1 cellular context compared by ENCODE assay signal in genomic region chr1:183632964-183633363, GRCh38.
TF ChIP-seq lines count a peak whose summit lies in the region.

No MANE protein-coding gene starts in this region.

TF ChIP-seq in H1, 55 proteins besides CTCF, POLR2A, EP300 and RAD21:
- TF ChIP-seq, protein P1, sequence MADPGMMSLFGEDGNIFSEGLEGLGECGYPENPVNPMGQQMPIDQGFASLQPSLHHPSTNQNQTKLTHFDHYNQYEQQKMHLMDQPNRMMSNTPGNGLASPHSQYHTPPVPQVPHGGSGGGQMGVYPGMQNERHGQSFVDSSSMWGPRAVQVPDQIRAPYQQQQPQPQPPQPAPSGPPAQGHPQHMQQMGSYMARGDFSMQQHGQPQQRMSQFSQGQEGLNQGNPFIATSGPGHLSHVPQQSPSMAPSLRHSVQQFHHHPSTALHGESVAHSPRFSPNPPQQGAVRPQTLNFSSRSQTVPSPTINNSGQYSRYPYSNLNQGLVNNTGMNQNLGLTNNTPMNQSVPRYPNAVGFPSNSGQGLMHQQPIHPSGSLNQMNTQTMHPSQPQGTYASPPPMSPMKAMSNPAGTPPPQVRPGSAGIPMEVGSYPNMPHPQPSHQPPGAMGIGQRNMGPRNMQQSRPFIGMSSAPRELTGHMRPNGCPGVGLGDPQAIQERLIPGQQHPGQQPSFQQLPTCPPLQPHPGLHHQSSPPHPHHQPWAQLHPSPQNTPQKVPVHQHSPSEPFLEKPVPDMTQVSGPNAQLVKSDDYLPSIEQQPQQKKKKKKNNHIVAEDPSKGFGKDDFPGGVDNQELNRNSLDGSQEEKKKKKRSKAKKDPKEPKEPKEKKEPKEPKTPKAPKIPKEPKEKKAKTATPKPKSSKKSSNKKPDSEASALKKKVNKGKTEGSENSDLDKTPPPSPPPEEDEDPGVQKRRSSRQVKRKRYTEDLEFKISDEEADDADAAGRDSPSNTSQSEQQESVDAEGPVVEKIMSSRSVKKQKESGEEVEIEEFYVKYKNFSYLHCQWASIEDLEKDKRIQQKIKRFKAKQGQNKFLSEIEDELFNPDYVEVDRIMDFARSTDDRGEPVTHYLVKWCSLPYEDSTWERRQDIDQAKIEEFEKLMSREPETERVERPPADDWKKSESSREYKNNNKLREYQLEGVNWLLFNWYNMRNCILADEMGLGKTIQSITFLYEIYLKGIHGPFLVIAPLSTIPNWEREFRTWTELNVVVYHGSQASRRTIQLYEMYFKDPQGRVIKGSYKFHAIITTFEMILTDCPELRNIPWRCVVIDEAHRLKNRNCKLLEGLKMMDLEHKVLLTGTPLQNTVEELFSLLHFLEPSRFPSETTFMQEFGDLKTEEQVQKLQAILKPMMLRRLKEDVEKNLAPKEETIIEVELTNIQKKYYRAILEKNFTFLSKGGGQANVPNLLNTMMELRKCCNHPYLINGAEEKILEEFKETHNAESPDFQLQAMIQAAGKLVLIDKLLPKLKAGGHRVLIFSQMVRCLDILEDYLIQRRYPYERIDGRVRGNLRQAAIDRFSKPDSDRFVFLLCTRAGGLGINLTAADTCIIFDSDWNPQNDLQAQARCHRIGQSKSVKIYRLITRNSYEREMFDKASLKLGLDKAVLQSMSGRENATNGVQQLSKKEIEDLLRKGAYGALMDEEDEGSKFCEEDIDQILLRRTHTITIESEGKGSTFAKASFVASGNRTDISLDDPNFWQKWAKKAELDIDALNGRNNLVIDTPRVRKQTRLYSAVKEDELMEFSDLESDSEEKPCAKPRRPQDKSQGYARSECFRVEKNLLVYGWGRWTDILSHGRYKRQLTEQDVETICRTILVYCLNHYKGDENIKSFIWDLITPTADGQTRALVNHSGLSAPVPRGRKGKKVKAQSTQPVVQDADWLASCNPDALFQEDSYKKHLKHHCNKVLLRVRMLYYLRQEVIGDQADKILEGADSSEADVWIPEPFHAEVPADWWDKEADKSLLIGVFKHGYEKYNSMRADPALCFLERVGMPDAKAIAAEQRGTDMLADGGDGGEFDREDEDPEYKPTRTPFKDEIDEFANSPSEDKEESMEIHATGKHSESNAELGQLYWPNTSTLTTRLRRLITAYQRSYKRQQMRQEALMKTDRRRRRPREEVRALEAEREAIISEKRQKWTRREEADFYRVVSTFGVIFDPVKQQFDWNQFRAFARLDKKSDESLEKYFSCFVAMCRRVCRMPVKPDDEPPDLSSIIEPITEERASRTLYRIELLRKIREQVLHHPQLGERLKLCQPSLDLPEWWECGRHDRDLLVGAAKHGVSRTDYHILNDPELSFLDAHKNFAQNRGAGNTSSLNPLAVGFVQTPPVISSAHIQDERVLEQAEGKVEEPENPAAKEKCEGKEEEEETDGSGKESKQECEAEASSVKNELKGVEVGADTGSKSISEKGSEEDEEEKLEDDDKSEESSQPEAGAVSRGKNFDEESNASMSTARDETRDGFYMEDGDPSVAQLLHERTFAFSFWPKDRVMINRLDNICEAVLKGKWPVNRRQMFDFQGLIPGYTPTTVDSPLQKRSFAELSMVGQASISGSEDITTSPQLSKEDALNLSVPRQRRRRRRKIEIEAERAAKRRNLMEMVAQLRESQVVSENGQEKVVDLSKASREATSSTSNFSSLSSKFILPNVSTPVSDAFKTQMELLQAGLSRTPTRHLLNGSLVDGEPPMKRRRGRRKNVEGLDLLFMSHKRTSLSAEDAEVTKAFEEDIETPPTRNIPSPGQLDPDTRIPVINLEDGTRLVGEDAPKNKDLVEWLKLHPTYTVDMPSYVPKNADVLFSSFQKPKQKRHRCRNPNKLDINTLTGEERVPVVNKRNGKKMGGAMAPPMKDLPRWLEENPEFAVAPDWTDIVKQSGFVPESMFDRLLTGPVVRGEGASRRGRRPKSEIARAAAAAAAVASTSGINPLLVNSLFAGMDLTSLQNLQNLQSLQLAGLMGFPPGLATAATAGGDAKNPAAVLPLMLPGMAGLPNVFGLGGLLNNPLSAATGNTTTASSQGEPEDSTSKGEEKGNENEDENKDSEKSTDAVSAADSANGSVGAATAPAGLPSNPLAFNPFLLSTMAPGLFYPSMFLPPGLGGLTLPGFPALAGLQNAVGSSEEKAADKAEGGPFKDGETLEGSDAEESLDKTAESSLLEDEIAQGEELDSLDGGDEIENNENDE (IDR thresholded peaks at IDR 0.05; ENCODE audit: insufficient replicate concordance, low read length): no peak
- TF ChIP-seq TAF1 (IDR thresholded peaks at IDR 0.05; ENCODE audit: low read depth, low read length): no peak
- TF ChIP-seq ZNF274 (IDR thresholded peaks at IDR 0.05; ENCODE audit: borderline replicate concordance, extremely low read depth, low read length): no peak
- TF ChIP-seq, protein P2, sequence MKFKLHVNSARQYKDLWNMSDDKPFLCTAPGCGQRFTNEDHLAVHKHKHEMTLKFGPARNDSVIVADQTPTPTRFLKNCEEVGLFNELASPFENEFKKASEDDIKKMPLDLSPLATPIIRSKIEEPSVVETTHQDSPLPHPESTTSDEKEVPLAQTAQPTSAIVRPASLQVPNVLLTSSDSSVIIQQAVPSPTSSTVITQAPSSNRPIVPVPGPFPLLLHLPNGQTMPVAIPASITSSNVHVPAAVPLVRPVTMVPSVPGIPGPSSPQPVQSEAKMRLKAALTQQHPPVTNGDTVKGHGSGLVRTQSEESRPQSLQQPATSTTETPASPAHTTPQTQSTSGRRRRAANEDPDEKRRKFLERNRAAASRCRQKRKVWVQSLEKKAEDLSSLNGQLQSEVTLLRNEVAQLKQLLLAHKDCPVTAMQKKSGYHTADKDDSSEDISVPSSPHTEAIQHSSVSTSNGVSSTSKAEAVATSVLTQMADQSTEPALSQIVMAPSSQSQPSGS (IDR thresholded peaks at IDR 0.05; ENCODE audit: low read length): no peak
- no peak for TF ChIP-seq EZH2 (IDR thresholded peaks at IDR 0.05; ENCODE audit: low read depth, low read length, severe bottlenecking)
- no peak for TF ChIP-seq RFX5 (IDR thresholded peaks at IDR 0.05; ENCODE audit: borderline replicate concordance, low read depth, low read length)
- no peak for TF ChIP-seq GTF2F1 (IDR thresholded peaks at IDR 0.05; ENCODE audit: borderline replicate concordance, low read depth, low read length)
- no peak for TF ChIP-seq POLR2AphosphoS5 (IDR thresholded peaks at IDR 0.05; ENCODE audit: low read depth, low read length)
- no peak for TF ChIP-seq TAF7 (optimal IDR thresholded peaks at IDR 0.05; ENCODE audit: borderline replicate concordance, low read depth, low read length)
- TF ChIP-seq, protein P3, sequence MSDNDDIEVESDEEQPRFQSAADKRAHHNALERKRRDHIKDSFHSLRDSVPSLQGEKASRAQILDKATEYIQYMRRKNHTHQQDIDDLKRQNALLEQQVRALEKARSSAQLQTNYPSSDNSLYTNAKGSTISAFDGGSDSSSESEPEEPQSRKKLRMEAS (IDR thresholded peaks at IDR 0.05): no peak
- no peak for TF ChIP-seq CBX8 (IDR thresholded peaks at IDR 0.05; ENCODE audit: borderline replicate concordance, low read depth, low read length)
- no peak for TF ChIP-seq TBP (IDR thresholded peaks at IDR 0.05; ENCODE audit: low read depth, low read length)
- no peak for TF ChIP-seq SRF (IDR thresholded peaks at IDR 0.05; ENCODE audit: low read depth, low read length)
